Comparison of ENCODE assay signal across 25 cellular contexts in the genomic region with DNA sequence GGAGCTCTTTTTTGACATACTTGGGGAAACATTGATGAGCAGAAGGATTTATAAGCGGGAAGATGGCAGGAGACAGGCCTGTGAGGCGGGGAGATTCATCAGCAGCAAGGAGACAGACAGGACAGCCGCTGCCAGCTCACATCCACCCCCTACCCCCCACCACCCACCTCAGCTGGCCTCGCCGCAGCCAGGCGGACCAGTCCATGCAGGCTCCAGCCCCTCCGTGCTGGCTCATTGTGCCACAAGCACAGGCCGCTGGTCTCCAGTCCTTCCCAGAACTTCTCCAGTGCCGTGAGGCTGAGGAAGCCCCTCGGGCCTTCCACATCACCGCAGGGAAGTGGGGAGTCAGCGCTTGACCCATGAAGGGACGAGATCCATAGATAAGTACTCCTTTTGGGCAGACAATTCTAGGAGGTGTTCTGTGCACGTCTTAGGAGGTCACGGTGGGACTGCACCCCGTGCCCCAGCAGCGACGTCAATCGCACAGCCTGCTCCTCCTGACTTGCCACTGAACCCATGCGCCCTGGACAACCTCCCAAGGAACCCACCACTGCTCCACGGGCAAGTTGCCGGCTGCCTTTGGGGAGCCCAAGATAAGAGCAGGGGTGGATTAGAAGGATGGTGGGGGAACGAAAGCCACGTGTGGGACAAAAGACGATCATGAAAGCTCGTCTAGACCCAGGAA.
"Had no signal": no experiment of that assay in that cellular context is flagged by ENCODE, and none has a peak within 500 bp of the region (broad histone marks: within the 10 kb centered on the region; RNA-seq: fewer than 3 reads in every experiment).

No MANE protein-coding gene starts in this region.

- H3K4me3 ChIP-seq: body of pancreas, esophagus muscularis mucosa, heart right ventricle, neural progenitor cell, right lobe of liver, skin epidermis, upper lobe of right lung had no signal

- H2AFZ ChIP-seq: neural progenitor cell had no signal

- H3K9ac ChIP-seq: neural progenitor cell had no signal

- H3K27ac ChIP-seq: body of pancreas, esophagus muscularis mucosa, foreskin keratinocyte, heart right ventricle, neural progenitor cell, right lobe of liver, skin epidermis, upper lobe of right lung had no signal

- H3K27me3 ChIP-seq: body of pancreas, foreskin keratinocyte, neural progenitor cell, right lobe of liver had no signal

- ATAC-seq: activated CD4-positive, alpha-beta T cell treated with anti-CD3 and anti-CD28 coated beads for 36 hours; body of pancreas; foreskin keratinocyte; heart right ventricle; left ventricle myocardium superior; naive thymus-derived CD8-positive, alpha-beta T cell; right lobe of liver; stimulated activated memory B cell treated with anti-CD40 and anti-IgM and Interleukin-4, amounts not matched to agents 10 μg/mL and 1 μg/mL and 100 μg/mL, for 72 hours; stimulated activated naive CD8-positive, alpha-beta T cell treated with anti-CD3 and anti-CD28 coated beads, Interleukin-15, amount 100 ng/mL, for 72 hours; upper lobe of right lung had no signal

- H3K9me3 ChIP-seq: body of pancreas, esophagus muscularis mucosa, heart right ventricle, right lobe of liver, upper lobe of right lung had no signal

- DNase-seq: activated CD4-positive, alpha-beta T cell treated with anti-CD3 and anti-CD28 coated beads for 36 hours; activated CD4-positive, CD25-positive, alpha-beta regulatory T cell; activated effector memory CD4-positive, alpha-beta T cell treated with Interleukin-2 at 50 U/mL for 16 hours; activated naive CD4-positive, alpha-beta T cell treated with Interleukin-2 at 50 U/mL for 16 hours; anterior cingulate cortex; body of pancreas; dermis blood vessel endothelial cell; effector CD4-positive, alpha-beta T cell; foreskin keratinocyte; heart right ventricle; left ventricle myocardium superior; midbrain; naive thymus-derived CD8-positive, alpha-beta T cell; right lobe of liver; stimulated activated CD4-positive, alpha-beta T cell treated with anti-CD3 and anti-CD28 coated beads, Interleukin-1b, Interleukin-23, amount 100 ng/mL, for 48 hours; stimulated activated CD4-positive, alpha-beta T cell treated with anti-CD3 and anti-CD28 coated beads, Interleukin-4, amount 100 ng/mL, for 4 hours; stimulated activated CD8-positive, alpha-beta memory T cell treated with anti-CD3 and anti-CD28 coated beads, Interleukin-4, amount 100 ng/mL, for 48 hours; stimulated activated naive CD8-positive, alpha-beta T cell treated with anti-CD3 and anti-CD28 coated beads, Interleukin-15, amount 100 ng/mL, for 72 hours; substantia nigra; T-helper 1 cell; upper lobe of right lung had no signal

- H3K4me1 ChIP-seq: body of pancreas, foreskin keratinocyte, right lobe of liver, upper lobe of right lung had no signal

- H3K36me3 ChIP-seq: esophagus muscularis mucosa, heart right ventricle, neural progenitor cell, right lobe of liver, upper lobe of right lung had no signal
